In the genomic region with DNA sequence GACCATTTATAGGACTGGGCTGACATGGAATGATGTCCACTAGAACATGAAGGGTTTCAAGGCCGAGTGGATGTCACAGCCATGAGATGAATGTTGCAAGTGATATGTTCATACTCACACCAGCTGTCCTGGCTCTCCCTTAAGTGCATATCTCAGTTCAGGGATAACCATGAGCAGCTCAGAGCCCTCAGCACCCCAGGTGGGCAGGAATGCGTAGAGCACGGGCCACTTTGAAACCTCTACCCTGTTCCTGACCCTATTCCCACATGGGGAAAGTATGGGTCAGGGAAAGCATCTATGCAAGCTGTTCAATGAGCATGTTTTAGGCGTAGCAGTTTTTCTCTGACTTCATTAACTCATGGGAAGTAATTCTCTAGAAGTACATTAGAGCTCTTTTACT, we compare ENCODE assay signal across 1 cellular context.
TF ChIP-seq lines count a peak whose summit lies in the region.

No MANE protein-coding gene starts in this region.

TF ChIP-seq in K562, 482 proteins besides CTCF, POLR2A, EP300 and RAD21:
- TF ChIP-seq, protein P1, sequence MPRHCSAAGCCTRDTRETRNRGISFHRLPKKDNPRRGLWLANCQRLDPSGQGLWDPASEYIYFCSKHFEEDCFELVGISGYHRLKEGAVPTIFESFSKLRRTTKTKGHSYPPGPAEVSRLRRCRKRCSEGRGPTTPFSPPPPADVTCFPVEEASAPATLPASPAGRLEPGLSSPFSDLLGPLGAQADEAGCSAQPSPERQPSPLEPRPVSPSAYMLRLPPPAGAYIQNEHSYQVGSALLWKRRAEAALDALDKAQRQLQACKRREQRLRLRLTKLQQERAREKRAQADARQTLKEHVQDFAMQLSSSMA (CRISPR knock-in tag; IDR thresholded peaks at IDR 0.05): no peak
- TF ChIP-seq, protein P2, sequence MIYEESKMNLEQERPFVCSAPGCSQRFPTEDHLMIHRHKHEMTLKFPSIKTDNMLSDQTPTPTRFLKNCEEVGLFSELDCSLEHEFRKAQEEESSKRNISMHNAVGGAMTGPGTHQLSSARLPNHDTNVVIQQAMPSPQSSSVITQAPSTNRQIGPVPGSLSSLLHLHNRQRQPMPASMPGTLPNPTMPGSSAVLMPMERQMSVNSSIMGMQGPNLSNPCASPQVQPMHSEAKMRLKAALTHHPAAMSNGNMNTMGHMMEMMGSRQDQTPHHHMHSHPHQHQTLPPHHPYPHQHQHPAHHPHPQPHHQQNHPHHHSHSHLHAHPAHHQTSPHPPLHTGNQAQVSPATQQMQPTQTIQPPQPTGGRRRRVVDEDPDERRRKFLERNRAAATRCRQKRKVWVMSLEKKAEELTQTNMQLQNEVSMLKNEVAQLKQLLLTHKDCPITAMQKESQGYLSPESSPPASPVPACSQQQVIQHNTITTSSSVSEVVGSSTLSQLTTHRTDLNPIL (CRISPR knock-in tag; IDR thresholded peaks at IDR 0.05): no peak
- TF ChIP-seq ZKSCAN3 (CRISPR knock-in tag; IDR thresholded peaks at IDR 0.05): no peak
- no peak for TF ChIP-seq ZNF561 (CRISPR knock-in tag; conservative IDR thresholded peaks at IDR 0.05)
- TF ChIP-seq, protein P3, sequence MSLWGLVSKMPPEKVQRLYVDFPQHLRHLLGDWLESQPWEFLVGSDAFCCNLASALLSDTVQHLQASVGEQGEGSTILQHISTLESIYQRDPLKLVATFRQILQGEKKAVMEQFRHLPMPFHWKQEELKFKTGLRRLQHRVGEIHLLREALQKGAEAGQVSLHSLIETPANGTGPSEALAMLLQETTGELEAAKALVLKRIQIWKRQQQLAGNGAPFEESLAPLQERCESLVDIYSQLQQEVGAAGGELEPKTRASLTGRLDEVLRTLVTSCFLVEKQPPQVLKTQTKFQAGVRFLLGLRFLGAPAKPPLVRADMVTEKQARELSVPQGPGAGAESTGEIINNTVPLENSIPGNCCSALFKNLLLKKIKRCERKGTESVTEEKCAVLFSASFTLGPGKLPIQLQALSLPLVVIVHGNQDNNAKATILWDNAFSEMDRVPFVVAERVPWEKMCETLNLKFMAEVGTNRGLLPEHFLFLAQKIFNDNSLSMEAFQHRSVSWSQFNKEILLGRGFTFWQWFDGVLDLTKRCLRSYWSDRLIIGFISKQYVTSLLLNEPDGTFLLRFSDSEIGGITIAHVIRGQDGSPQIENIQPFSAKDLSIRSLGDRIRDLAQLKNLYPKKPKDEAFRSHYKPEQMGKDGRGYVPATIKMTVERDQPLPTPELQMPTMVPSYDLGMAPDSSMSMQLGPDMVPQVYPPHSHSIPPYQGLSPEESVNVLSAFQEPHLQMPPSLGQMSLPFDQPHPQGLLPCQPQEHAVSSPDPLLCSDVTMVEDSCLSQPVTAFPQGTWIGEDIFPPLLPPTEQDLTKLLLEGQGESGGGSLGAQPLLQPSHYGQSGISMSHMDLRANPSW (CRISPR knock-in tag; IDR thresholded peaks at IDR 0.05): no peak
- TF ChIP-seq CBX8 (IDR thresholded peaks at IDR 0.05; ENCODE audit: borderline replicate concordance, extremely low read depth, low read depth, low read length, poor library complexity, severe bottlenecking): no peak
- no peak for TF ChIP-seq PRMT5 (CRISPR knock-in tag; IDR thresholded peaks at IDR 0.05)
- no peak for TF ChIP-seq SAFB2 (IDR thresholded peaks at IDR 0.05; ENCODE audit: borderline replicate concordance, low read depth, low read length, severe bottlenecking)
- TF ChIP-seq KLF1 (tag; IDR thresholded peaks at IDR 0.05): no peak
- no peak for TF ChIP-seq ZNF165 (CRISPR knock-in tag; IDR thresholded peaks at IDR 0.05; ENCODE audit: borderline replicate concordance)
- no peak for TF ChIP-seq NCOA6 (IDR thresholded peaks at IDR 0.05)
- no peak for TF ChIP-seq PTTG1 (tag; IDR thresholded peaks at IDR 0.05; ENCODE audit: low read depth)
- TF ChIP-seq HDAC8 (tag; IDR thresholded peaks at IDR 0.05): no peak
- no peak for TF ChIP-seq SRSF1 (IDR thresholded peaks at IDR 0.05; ENCODE audit: low read depth, low read length)
- no peak for TF ChIP-seq NEUROD1 (IDR thresholded peaks at IDR 0.05; ENCODE audit: borderline replicate concordance, low read depth, low read length, partially characterized antibody)
- no peak for TF ChIP-seq ZNF12 (CRISPR knock-in tag; IDR thresholded peaks at IDR 0.05)
- TF ChIP-seq, protein P4, sequence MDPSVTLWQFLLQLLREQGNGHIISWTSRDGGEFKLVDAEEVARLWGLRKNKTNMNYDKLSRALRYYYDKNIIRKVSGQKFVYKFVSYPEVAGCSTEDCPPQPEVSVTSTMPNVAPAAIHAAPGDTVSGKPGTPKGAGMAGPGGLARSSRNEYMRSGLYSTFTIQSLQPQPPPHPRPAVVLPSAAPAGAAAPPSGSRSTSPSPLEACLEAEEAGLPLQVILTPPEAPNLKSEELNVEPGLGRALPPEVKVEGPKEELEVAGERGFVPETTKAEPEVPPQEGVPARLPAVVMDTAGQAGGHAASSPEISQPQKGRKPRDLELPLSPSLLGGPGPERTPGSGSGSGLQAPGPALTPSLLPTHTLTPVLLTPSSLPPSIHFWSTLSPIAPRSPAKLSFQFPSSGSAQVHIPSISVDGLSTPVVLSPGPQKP (CRISPR knock-in tag; IDR thresholded peaks at IDR 0.05): no peak
- TF ChIP-seq BCOR (IDR thresholded peaks at IDR 0.05): no peak
- TF ChIP-seq, protein P5, sequence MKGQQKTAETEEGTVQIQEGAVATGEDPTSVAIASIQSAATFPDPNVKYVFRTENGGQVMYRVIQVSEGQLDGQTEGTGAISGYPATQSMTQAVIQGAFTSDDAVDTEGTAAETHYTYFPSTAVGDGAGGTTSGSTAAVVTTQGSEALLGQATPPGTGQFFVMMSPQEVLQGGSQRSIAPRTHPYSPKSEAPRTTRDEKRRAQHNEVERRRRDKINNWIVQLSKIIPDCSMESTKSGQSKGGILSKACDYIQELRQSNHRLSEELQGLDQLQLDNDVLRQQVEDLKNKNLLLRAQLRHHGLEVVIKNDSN (CRISPR knock-in tag; IDR thresholded peaks at IDR 0.05): no peak
